Comparison of ENCODE assay signal across 8 cellular contexts in genomic region chr2:29000481-29000880, GRCh38. TPM values are rescaled to one million over a fixed set of nuclear protein-coding genes. Genes with fewer than 3 reads are reported as not detected.
DNase-seq lines count a peak whose midpoint lies in the region; ATAC-seq and TF ChIP-seq lines count a peak whose summit lies in the region.

No MANE protein-coding gene starts in this region.

- TF ChIP-seq CTCF in choroid plexus epithelial cell (conservative IDR thresholded peaks at IDR 0.05; ENCODE audit: low read depth, low read length) (no peak), tibial nerve (IDR thresholded peaks at IDR 0.05) (no peak)

- 78 to 80% methylated on average over 7 of the region's 7 CpGs for WGBS in tibial nerve, 2 donors

- ATAC-seq in GM18868 (IDR thresholded peaks at IDR 0.05; ENCODE audit: unreplicated experiment): peak; percentile 98
- ATAC-seq in HG02763 (IDR thresholded peaks at IDR 0.05; ENCODE audit: unreplicated experiment): peak; percentile 93

- H3K4me3 ChIP-seq in choroid plexus epithelial cell (ENCODE audit: low read depth, low read length) (no peak overlapping the region), tibial nerve (no peak overlapping the region)

- no peaks in the 10 kb centered on the region for H3K36me3 ChIP-seq in tibial nerve

- no peaks in the 10 kb centered on the region for H3K9me3 ChIP-seq in tibial nerve

- TF ChIP-seq EP300 in tibial nerve (IDR thresholded peaks at IDR 0.05): peak; percentile 68 to 79

- TF ChIP-seq POLR2A in tibial nerve (IDR thresholded peaks at IDR 0.05): no peak

- peak overlapping the region in 1 of 4 donors; percentile 67 for H3K27ac ChIP-seq in tibial nerve

- DNase-seq in NOMO-1 treated with dmso at 0.1 percent for 144 hours (lab: John Stamatoyannopoulos, UW; ENCODE audit: unreplicated experiment) (peak; percentile 93), choroid plexus epithelial cell (ENCODE audit: low read depth) (peak; percentile 89), tibial nerve (ENCODE audit: low spot score in 2 of 2) (peak in 1 of 2 donors; percentile 61), D341Med (ENCODE audit: low spot score) (no peak), HT-29 (ENCODE audit: low spot score) (no peak), epidermal melanocyte (ENCODE audit: insufficient read length, low spot score) (no peak)

- H3K4me1 ChIP-seq in tibial nerve: peaks cover 0 to 12% (median 0%) of the 10 kb centered on the region in 4 donors

- H3K27me3 ChIP-seq in tibial nerve: no peaks in the 10 kb centered on the region

RNA-seq across cellular contexts. Expression of gene TOGARAM2, which starts 19.4 kb away (rescaled TPM):
- total RNA-seq in tibial nerve: 10 to 100 TPM in 3 of 4 donors, 1 to 10 TPM in 1; 6.0 to 35.0 (median 19.5) TPM
- total RNA-seq in HT-29 (2014; rRNA removed; shearing (Covaris generic)): 0.20 and 0.83 TPM in 2 replicates

Comparison
In these comparisons a context has a peak if more than half of its experiments do, and no peak if none do; other contexts are left out.
1. DNase-seq: peak in NOMO-1 treated with dmso at 0.1 percent for 144 hours (single experiment) and choroid plexus epithelial cell (single experiment); none in D341Med (single experiment), HT-29 (single experiment) and epidermal melanocyte (single experiment).